ENCODE assay signal across 8 cellular contexts in the genomic region with DNA sequence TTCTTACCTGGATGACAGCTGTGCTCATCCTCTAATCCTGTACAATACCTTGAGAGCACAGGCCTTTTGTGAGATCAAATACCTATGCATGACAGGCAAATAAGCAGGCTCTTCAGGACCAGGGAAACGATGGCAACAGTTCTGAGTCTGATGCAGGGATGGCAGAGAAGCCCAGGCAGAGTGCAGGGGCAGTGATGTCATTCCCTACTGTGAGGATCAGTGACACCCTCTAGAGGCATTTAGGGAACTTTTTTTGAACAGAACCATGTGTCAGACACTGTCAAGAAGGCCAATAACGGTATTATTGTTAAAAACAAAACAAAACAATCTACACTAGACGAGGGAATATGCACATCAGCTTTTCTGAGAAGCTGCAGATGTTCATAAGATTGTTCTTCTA.
DNase-seq lines count a peak whose midpoint lies in the region; ATAC-seq and TF ChIP-seq lines count a peak whose summit lies in the region.

No MANE protein-coding gene starts in this region.

- BruUV-seq in PC-3 (replicated peaks; lab: Mats Ljungman, UMichigan), result no TSS peak

- no peaks in the 10 kb centered on the region for H3F3A ChIP-seq in PC-3 (ENCODE audit: low read length, unreplicated experiment)

- no peak overlapping the region for H3K4me2 ChIP-seq in PC-3 (ENCODE audit: low read length)

- intact Hi-C loops in PC-3 (cut with micrococcal nuclease), result no loop called here
- intact Hi-C loops in head of caudate nucleus (cut with DNase I), result no loop called here

- H3K27me3 ChIP-seq in PC-3 (ENCODE audit: low read length), result peaks cover 49% of the 10 kb centered on the region

- DNase-seq in A172 (ENCODE audit: low spot score) (peak; percentile 10), PC-3 (peak; percentile 37), head of caudate nucleus (peak in 29 of 42 donors; percentile 26 to 73 (median 40)), cerebellar nuclear complex (lab: John Stamatoyannopoulos, UW) (no peak), NCI-H128 (lab: John Stamatoyannopoulos, UW; ENCODE audit: unreplicated experiment) (no peak)
- no peak for DNase-seq in activated CD8-positive, alpha-beta memory T cell treated with anti-CD3 and anti-CD28 coated beads, Interleukin-2, amount 50 U/mL, for 48 hours

- no peaks in the 10 kb centered on the region for H3K9me3 ChIP-seq in PC-3 (ENCODE audit: low read length)

- CTCF ChIA-PET in PC-3 (lab: Charles Lee), result no interaction called here

- no peak overlapping the region for H2AFZ ChIP-seq in PC-3 (ENCODE audit: low read length)

- H3K79me2 ChIP-seq in PC-3 (ENCODE audit: low read length), result no peaks in the 10 kb centered on the region

- peak; percentile 46 for ATAC-seq in GM18502 (IDR thresholded peaks at IDR 0.05; ENCODE audit: poor library complexity, unreplicated experiment)
- ATAC-seq in PC-3, result peak; percentile 73; the same call in 1 of the 2 replicates
- ATAC-seq in GM21447 (IDR thresholded peaks at IDR 0.05; ENCODE audit: unreplicated experiment), result no peak

- peaks cover 4% of the 10 kb centered on the region; the same call in 1 of the 2 replicates for H3K4me1 ChIP-seq in PC-3 (ENCODE audit: insufficient read depth, low read length)

- H3K27ac ChIP-seq in PC-3 (ENCODE audit: low read length), result no peak overlapping the region

- H3K36me3 ChIP-seq in PC-3 (ENCODE audit: low read depth, low read length), result no peaks in the 10 kb centered on the region

- no peak overlapping the region for H3K9ac ChIP-seq in PC-3 (ENCODE audit: low read length)

- no peak overlapping the region for H3K4me3 ChIP-seq in PC-3 (ENCODE audit: low read length)

- POLR2A ChIA-PET in PC-3 (lab: Charles Lee; ENCODE audit: unreplicated experiment), result no interaction called here

- H4K20me1 ChIP-seq in PC-3 (ENCODE audit: low read length), result no peaks in the 10 kb centered on the region

- H3K9me2 ChIP-seq in PC-3 (replicated peaks; ENCODE audit: low read length), result no peaks in the 10 kb centered on the region

- TF ChIP-seq CTCF in PC-3 (conservative IDR thresholded peaks at IDR 0.05; ENCODE audit: low read depth, low read length), result peak; percentile 45; the same call in 1 of the 2 replicates

Comparison
In these comparisons a context has a peak if more than half of its experiments do, and no peak if none do; other contexts are left out.
1. DNase-seq: peak in A172 (single experiment), PC-3 (single experiment) and head of caudate nucleus (29 of 42); none in cerebellar nuclear complex (0 of 2), activated CD8-positive, alpha-beta memory T cell treated with anti-CD3 and anti-CD28 coated beads, Interleukin-2, amount 50 U/mL, for 48 hours (single experiment) and NCI-H128 (single experiment).